Comparison of ENCODE assay signal across 8 cellular contexts in the genomic region with DNA sequence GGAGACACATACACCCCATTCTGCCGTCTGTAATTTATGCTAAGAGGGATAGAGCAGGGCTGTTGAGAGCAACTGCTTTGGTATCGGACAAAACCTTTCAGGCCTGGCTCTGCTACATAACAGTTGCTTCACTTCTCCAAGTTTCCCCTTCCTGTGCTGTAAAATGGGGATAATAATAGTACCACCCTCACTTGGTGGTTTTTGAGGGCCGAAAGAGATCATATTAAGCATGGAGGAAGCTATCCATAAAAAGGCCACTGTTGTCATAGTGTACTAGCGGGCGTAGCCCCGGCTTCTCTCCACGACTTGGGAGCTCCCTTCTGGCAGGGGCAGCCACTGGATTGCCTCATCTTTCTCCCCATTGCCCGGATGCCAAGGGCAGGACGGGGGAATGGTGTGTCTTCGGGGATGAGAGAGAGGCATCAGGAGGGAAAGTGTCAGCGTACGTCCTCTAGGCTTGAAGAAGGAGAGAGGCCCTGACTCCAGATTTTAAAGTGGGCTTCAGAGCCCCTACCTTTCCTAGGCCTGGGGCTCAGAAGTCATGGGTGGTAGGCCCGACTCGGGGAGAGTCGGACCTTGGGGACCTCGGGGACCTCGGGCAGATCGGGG. TPM values are rescaled to one million over a fixed set of nuclear protein-coding genes. Genes with fewer than 3 reads are reported as not detected.
DNase-seq lines count a peak whose midpoint lies in the region; ATAC-seq and TF ChIP-seq lines count a peak whose summit lies in the region.

No MANE protein-coding gene starts in this region.

- DNase-seq in BJ (ENCODE audit: low read depth): no peak
- no peak for DNase-seq in MG63
- DNase-seq in caudate nucleus (lab: John Stamatoyannopoulos, UW): peak in 1 of 61 donors; percentile 52
- DNase-seq in myocyte (ENCODE audit: low read depth): peak; percentile 83
- no peak for DNase-seq in EL

- POLR2A ChIA-PET in BJ (lab: Charles Lee): no interaction called here

- peak overlapping the region; percentile 24 for H3K4me3 ChIP-seq in BJ (ENCODE audit: low read depth, low read length)
- peak overlapping the region; percentile 59 for H3K4me3 ChIP-seq in MG63

- peak overlapping the region; percentile 18 for H3K27ac ChIP-seq in caudate nucleus (ENCODE audit: low read depth, low read length)

- no peaks in the 10 kb centered on the region for H3K9me3 ChIP-seq in MG63

- CTCF ChIA-PET in BJ (lab: Yijun Ruan, JAX): interaction anchor here (2.0 to 9.2 kb wide), 2 partner anchors 19 to 35 kb away, joined by 7 to 47 read pairs; no protein-coding TSS in a partner anchor

- no peak for ATAC-seq in HG03196 (IDR thresholded peaks at IDR 0.05; ENCODE audit: unreplicated experiment)
- no peak for ATAC-seq in GM19023 (IDR thresholded peaks at IDR 0.05; ENCODE audit: unreplicated experiment)
- no peak for ATAC-seq in GM18858 (IDR thresholded peaks at IDR 0.05; ENCODE audit: unreplicated experiment)

- TF ChIP-seq CTCF in BJ (IDR thresholded peaks at IDR 0.05; ENCODE audit: insufficient read depth, low read depth, low read length): no peak

- no peaks in the 10 kb centered on the region for H3K27me3 ChIP-seq in BJ (ENCODE audit: control insufficient read depth, insufficient read depth, low read length)
- H3K27me3 ChIP-seq in MG63: no peaks in the 10 kb centered on the region

- no peaks in the 10 kb centered on the region for H3K36me3 ChIP-seq in BJ (ENCODE audit: control insufficient read depth, insufficient read depth, low read length)
- H3K36me3 ChIP-seq in MG63: no peaks in the 10 kb centered on the region

RNA-seq across cellular contexts. Expression of a gene that starts 0.6 kb away (rescaled TPM):
- 0.94 and 2.0 TPM in 2 replicates for polyA plus RNA-seq in BJ (2011; rRNA removed)
- polyA minus RNA-seq in BJ (2011; rRNA and poly(A)+ RNA removed): 1.4 and 2.2 TPM in 2 replicates
- total RNA-seq in MG63 (2014; rRNA removed; shearing (Covaris generic); ENCODE audit: low replicate concordance): 4.8 and 5.8 TPM in 2 replicates
- 15.9 and 16.4 TPM in 2 replicates for total RNA-seq in myocyte
- 9.6 TPM for polyA plus RNA-seq in myocyte (2012)

RNA-seq across cellular contexts. Expression of a gene that starts 52.6 kb away (rescaled TPM):
- 0.22 TPM in 2 replicates for polyA plus RNA-seq in BJ (2011; rRNA removed)
- 0.14 TPM in 1 of 2 replicates, not detected in the other for polyA minus RNA-seq in BJ (2011; rRNA and poly(A)+ RNA removed)
- total RNA-seq in MG63 (2014; rRNA removed; shearing (Covaris generic); ENCODE audit: low replicate concordance): 0.07 and 0.25 TPM in 2 replicates
- 77.9 and 143 TPM in 2 replicates for total RNA-seq in myocyte
- 11.2 TPM for polyA plus RNA-seq in myocyte (2012)

Comparison
In these comparisons a context has a peak if more than half of its experiments do, and no peak if none do; other contexts are left out.
1. RNA of a gene that starts 52.6 kb away (total RNA-seq): 77.9 to 143 TPM in myocyte; 0.07 to 0.25 TPM in MG63; every median in the first group is over 10 times any median in the second.